ENCODE assay signal across 26 cellular contexts in the genomic region with DNA sequence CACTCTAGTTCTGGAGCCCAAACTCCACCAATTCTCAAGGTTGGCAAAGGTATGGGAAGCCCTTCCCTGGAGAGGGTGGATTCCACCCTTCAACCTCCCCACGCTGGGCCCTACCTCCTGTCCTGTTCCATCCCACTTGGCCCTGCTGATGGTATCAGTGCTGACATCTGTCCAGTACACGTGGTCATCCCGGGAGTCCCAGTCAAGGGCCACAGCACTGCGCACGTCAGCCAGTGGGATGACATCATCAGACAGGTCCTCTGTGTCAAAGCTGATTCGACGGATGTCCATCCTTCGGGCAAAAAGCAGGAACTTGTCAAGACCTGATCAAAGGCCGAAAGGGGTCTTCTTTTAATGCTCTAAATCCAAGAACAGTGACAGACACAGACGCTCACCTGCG. TPM values are rescaled to one million over a fixed set of nuclear protein-coding genes. Genes with fewer than 3 reads are reported as not detected.
"Had no signal": no experiment of that assay in that cellular context is flagged by ENCODE, and none has a peak within 500 bp of the region (broad histone marks: within the 10 kb centered on the region; RNA-seq: fewer than 3 reads in every experiment).

No MANE protein-coding gene starts in this region.

- H3K27ac ChIP-seq: heart right ventricle, hepatocyte, left lung, lower lobe of right lung, neutrophil, parathyroid adenoma, right atrium auricular region, skin epidermis, stomach, testis, thyroid gland, transverse colon, uterus had no signal

- H3K36me3 ChIP-seq: left lung, neutrophil, thyroid gland, uterus had no signal

- H3K79me2 ChIP-seq: hepatocyte, parathyroid adenoma had no signal

- ATAC-seq: heart right ventricle; left colon; left lung; lower lobe of right lung; naive thymus-derived CD8-positive, alpha-beta T cell; sciatic nerve; stimulated activated naive B cell treated with anti-CD40 and anti-IgM and Interleukin-4, amounts not matched to agents 10 μg/mL and 1 μg/mL and 100 μg/mL, for 72 hours; stimulated activated naive CD8-positive, alpha-beta T cell treated with anti-CD3 and anti-CD28 coated beads, Interleukin-15, Interleukin-2, amounts not matched to agents 100 U/mL and 50 U/mL, for 24 hours had no signal

- H2AFZ ChIP-seq: hepatocyte, parathyroid adenoma had no signal

- H3K4me1 ChIP-seq: heart right ventricle, left lung, lower lobe of right lung, parathyroid adenoma, right atrium auricular region, stomach, testis, thyroid gland, transverse colon, uterus had no signal

- FAIRE-seq: keratinocyte had no signal

- H3K9ac ChIP-seq: parathyroid adenoma had no signal

- H3K27me3 ChIP-seq: heart right ventricle, hepatocyte, left lung, neutrophil, right atrium auricular region, stomach, testis, thyroid gland, transverse colon, uterus had no signal

- H3K4me2 ChIP-seq: hepatocyte had no signal

- H3K9me3 ChIP-seq: heart right ventricle, left lung, lower lobe of right lung, neutrophil, right atrium auricular region, stomach, testis, thyroid gland, transverse colon, uterus had no signal

- H3K4me3 ChIP-seq: heart right ventricle, hepatocyte, left lung, lower lobe of right lung, right atrium auricular region, skin epidermis, stomach, testis, thyroid gland, transverse colon, uterus had no signal

- DNase-seq: heart right ventricle; left colon; left lung; lower lobe of right lung; mammary epithelial cell; mesenchymal stem cell; naive thymus-derived CD8-positive, alpha-beta T cell; occipital lobe; stimulated activated CD4-positive, alpha-beta T cell treated with anti-CD3 and anti-CD28 coated beads, Interleukin-12 subunit alpha, Interleukin-12 subunit beta, amount 100 ng/mL, for 4 hours; stimulated activated CD4-positive, alpha-beta T cell treated with anti-CD3 and anti-CD28 coated beads, Interleukin-15, amount 100 ng/mL, for 24 hours; stimulated activated CD4-positive, alpha-beta T cell treated with anti-CD3 and anti-CD28 coated beads, Interleukin-2, amount 100 ng/mL, for 24 hours; stimulated activated CD4-positive, alpha-beta T cell treated with anti-CD3 and anti-CD28 coated beads, Interleukin-4, amount 100 ng/mL, for 1 hour; stimulated activated naive B cell treated with anti-CD40 and anti-IgM and Interleukin-4, amounts not matched to agents 10 μg/mL and 1 μg/mL and 100 μg/mL, for 72 hours; stimulated activated naive CD8-positive, alpha-beta T cell treated with anti-CD3 and anti-CD28 coated beads, Interleukin-15, Interleukin-2, amounts not matched to agents 100 U/mL and 50 U/mL, for 24 hours; stomach; testis; thyroid gland; transverse colon; uterus had no signal

RNA-seq across cellular contexts. Expression of gene LRP4, which starts 32.1 kb away (rescaled TPM):
- total RNA-seq: naive thymus-derived CD8-positive, alpha-beta T cell had no signal
- polyA plus RNA-seq: naive thymus-derived CD8-positive, alpha-beta T cell had no signal
